Comparison of ENCODE assay signal across 1 cellular context in the genomic region with DNA sequence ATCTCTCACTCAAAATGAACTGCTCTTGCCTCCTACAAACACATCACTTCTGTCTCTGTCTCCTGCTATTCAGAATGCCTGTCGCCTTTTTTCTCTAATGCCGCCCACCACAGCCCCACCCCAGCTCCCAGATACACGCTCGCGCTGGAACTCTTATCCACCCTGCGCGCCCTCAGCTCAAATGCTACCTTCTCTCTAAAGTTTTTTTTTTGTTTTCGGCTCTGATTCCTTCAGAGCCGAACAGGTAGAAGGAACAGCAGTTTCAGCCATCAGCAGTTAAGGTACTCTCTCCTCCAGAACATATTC.
TF ChIP-seq lines count a peak whose summit lies in the region.

No MANE protein-coding gene starts in this region.

TF ChIP-seq in K562, 482 proteins besides CTCF, POLR2A, EP300 and RAD21 (continued from another document):
- TF ChIP-seq, protein P1, sequence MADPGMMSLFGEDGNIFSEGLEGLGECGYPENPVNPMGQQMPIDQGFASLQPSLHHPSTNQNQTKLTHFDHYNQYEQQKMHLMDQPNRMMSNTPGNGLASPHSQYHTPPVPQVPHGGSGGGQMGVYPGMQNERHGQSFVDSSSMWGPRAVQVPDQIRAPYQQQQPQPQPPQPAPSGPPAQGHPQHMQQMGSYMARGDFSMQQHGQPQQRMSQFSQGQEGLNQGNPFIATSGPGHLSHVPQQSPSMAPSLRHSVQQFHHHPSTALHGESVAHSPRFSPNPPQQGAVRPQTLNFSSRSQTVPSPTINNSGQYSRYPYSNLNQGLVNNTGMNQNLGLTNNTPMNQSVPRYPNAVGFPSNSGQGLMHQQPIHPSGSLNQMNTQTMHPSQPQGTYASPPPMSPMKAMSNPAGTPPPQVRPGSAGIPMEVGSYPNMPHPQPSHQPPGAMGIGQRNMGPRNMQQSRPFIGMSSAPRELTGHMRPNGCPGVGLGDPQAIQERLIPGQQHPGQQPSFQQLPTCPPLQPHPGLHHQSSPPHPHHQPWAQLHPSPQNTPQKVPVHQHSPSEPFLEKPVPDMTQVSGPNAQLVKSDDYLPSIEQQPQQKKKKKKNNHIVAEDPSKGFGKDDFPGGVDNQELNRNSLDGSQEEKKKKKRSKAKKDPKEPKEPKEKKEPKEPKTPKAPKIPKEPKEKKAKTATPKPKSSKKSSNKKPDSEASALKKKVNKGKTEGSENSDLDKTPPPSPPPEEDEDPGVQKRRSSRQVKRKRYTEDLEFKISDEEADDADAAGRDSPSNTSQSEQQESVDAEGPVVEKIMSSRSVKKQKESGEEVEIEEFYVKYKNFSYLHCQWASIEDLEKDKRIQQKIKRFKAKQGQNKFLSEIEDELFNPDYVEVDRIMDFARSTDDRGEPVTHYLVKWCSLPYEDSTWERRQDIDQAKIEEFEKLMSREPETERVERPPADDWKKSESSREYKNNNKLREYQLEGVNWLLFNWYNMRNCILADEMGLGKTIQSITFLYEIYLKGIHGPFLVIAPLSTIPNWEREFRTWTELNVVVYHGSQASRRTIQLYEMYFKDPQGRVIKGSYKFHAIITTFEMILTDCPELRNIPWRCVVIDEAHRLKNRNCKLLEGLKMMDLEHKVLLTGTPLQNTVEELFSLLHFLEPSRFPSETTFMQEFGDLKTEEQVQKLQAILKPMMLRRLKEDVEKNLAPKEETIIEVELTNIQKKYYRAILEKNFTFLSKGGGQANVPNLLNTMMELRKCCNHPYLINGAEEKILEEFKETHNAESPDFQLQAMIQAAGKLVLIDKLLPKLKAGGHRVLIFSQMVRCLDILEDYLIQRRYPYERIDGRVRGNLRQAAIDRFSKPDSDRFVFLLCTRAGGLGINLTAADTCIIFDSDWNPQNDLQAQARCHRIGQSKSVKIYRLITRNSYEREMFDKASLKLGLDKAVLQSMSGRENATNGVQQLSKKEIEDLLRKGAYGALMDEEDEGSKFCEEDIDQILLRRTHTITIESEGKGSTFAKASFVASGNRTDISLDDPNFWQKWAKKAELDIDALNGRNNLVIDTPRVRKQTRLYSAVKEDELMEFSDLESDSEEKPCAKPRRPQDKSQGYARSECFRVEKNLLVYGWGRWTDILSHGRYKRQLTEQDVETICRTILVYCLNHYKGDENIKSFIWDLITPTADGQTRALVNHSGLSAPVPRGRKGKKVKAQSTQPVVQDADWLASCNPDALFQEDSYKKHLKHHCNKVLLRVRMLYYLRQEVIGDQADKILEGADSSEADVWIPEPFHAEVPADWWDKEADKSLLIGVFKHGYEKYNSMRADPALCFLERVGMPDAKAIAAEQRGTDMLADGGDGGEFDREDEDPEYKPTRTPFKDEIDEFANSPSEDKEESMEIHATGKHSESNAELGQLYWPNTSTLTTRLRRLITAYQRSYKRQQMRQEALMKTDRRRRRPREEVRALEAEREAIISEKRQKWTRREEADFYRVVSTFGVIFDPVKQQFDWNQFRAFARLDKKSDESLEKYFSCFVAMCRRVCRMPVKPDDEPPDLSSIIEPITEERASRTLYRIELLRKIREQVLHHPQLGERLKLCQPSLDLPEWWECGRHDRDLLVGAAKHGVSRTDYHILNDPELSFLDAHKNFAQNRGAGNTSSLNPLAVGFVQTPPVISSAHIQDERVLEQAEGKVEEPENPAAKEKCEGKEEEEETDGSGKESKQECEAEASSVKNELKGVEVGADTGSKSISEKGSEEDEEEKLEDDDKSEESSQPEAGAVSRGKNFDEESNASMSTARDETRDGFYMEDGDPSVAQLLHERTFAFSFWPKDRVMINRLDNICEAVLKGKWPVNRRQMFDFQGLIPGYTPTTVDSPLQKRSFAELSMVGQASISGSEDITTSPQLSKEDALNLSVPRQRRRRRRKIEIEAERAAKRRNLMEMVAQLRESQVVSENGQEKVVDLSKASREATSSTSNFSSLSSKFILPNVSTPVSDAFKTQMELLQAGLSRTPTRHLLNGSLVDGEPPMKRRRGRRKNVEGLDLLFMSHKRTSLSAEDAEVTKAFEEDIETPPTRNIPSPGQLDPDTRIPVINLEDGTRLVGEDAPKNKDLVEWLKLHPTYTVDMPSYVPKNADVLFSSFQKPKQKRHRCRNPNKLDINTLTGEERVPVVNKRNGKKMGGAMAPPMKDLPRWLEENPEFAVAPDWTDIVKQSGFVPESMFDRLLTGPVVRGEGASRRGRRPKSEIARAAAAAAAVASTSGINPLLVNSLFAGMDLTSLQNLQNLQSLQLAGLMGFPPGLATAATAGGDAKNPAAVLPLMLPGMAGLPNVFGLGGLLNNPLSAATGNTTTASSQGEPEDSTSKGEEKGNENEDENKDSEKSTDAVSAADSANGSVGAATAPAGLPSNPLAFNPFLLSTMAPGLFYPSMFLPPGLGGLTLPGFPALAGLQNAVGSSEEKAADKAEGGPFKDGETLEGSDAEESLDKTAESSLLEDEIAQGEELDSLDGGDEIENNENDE (IDR thresholded peaks at IDR 0.05; ENCODE audit: low read depth, low read length): no peak
- TF ChIP-seq U2AF1 (optimal IDR thresholded peaks at IDR 0.05; ENCODE audit: low read depth, low read length) (no peak), SMARCC2 (IDR thresholded peaks at IDR 0.05; ENCODE audit: low read depth) (0 out of 2 replicates have a peak, but pooled peaks have one; percentile 33), SREBF1 (IDR thresholded peaks at IDR 0.05; ENCODE audit: borderline replicate concordance, low read depth, low read length) (no peak)
